15 cellular contexts compared by ENCODE assay signal in genomic region chr4:69056921-69057562, GRCh38. TPM values are rescaled to one million over a fixed set of nuclear protein-coding genes. Genes with fewer than 3 reads are reported as not detected.
A peak's percentile ranks its signal among the peaks of the same experiment; 100 is the strongest.
DNase-seq lines count a peak whose midpoint lies in the region; ATAC-seq and TF ChIP-seq lines count a peak whose summit lies in the region.
"Had no signal": no experiment of that assay in that cellular context is flagged by ENCODE, and none has a peak within 500 bp of the region (broad histone marks: within the 10 kb centered on the region; RNA-seq: fewer than 3 reads in every experiment).

No MANE protein-coding gene starts in this region.

- peaks cover 42% of the 10 kb centered on the region for H3K4me1 Mint-ChIP-seq in HFFc6 (ENCODE audit: low read depth)
- H3K4me1 Mint-ChIP-seq in activated CD4-positive, alpha-beta T cell treated with anti-CD3 and anti-CD28 coated beads, Interleukin-2, amount 10 ng/mL, durations not matched to agents 24 days and 14 days, result no peaks in the 10 kb centered on the region
- H3K4me1 Mint-ChIP-seq: activated naive CD4-positive, alpha-beta T cell treated with anti-CD3 and anti-CD28 coated beads, Interleukin-2, amount 50 U/mL, for 24 hours; central memory CD8-positive, alpha-beta T cell had no signal

- H3K36me3 Mint-ChIP-seq in HFFc6 (ENCODE audit: low read depth), result peaks cover 6% of the 10 kb centered on the region; the same call in 1 of the 2 replicates
- no peaks in the 10 kb centered on the region for H3K36me3 Mint-ChIP-seq in activated CD4-positive, alpha-beta T cell treated with anti-CD3 and anti-CD28 coated beads, Interleukin-2, amount 10 ng/mL, durations not matched to agents 24 days and 14 days (ENCODE audit: low read depth)
- H3K36me3 Mint-ChIP-seq: activated naive CD4-positive, alpha-beta T cell treated with anti-CD3 and anti-CD28 coated beads, Interleukin-2, amount 50 U/mL, for 24 hours; CD8-positive, alpha-beta T cell had no signal

- DNase-seq in HFFc6, result no peak
- peak; percentile 37 for DNase-seq in amniotic epithelial cell (ENCODE audit: low read depth)
- DNase-seq in kidney tubule cell (ENCODE audit: low spot score), result peak; percentile 92
- no peak for DNase-seq in smooth muscle cell (lab: John Stamatoyannopoulos, UW; ENCODE audit: unreplicated experiment)
- no peak for DNase-seq in activated CD4-positive, alpha-beta T cell treated with anti-CD3 and anti-CD28 coated beads, Interleukin-2, amount 10 ng/mL, durations not matched to agents 24 days and 14 days
- DNase-seq in amniotic stem cell (lab: John Stamatoyannopoulos, UW), result no peak
- DNase-seq: activated CD8-positive, alpha-beta memory T cell treated with anti-CD3 and anti-CD28 coated beads, Interleukin-2, amount 50 U/mL, for 4 hours; CD8-positive, alpha-beta T cell; NCI-H2081 treated with DMSO at 0.1 percent for 48 hours had no signal

- peak overlapping the region; percentile 76 for H3K4me2 ChIP-seq in smooth muscle cell

- no peaks in the 10 kb centered on the region; the same call in 1 of the 2 replicates for H3K9me3 Mint-ChIP-seq in HFFc6
- no peaks in the 10 kb centered on the region for H3K9me3 Mint-ChIP-seq in activated CD4-positive, alpha-beta T cell treated with anti-CD3 and anti-CD28 coated beads, Interleukin-2, amount 10 ng/mL, durations not matched to agents 24 days and 14 days
- H3K9me3 Mint-ChIP-seq: activated naive CD4-positive, alpha-beta T cell treated with anti-CD3 and anti-CD28 coated beads, Interleukin-2, amount 50 U/mL, for 24 hours; CD8-positive, alpha-beta T cell had no signal

- H3K4me1 ChIP-seq in smooth muscle cell (ENCODE audit: low read depth), result peaks cover 14% of the 10 kb centered on the region
- H3K4me1 ChIP-seq: esophagus muscularis mucosa had no signal

- peak overlapping the region; percentile 94 for H3K27ac ChIP-seq in smooth muscle cell (ENCODE audit: low read depth)
- H3K27ac ChIP-seq: esophagus muscularis mucosa, SJSA1, skin epidermis had no signal

- WGBS in smooth muscle cell (ENCODE audit: low lambda C conversion rate), result 64% methylated on average over 4 of the region's 4 CpGs

- H3K27me3 Mint-ChIP-seq in HFFc6 (ENCODE audit: insufficient read depth), result no peaks in the 10 kb centered on the region
- no peaks in the 10 kb centered on the region for H3K27me3 Mint-ChIP-seq in activated CD4-positive, alpha-beta T cell treated with anti-CD3 and anti-CD28 coated beads, Interleukin-2, amount 10 ng/mL, durations not matched to agents 24 days and 14 days
- H3K27me3 Mint-ChIP-seq: activated naive CD4-positive, alpha-beta T cell treated with anti-CD3 and anti-CD28 coated beads, Interleukin-2, amount 50 U/mL, for 24 hours; central memory CD8-positive, alpha-beta T cell had no signal

- intact Hi-C loops in activated CD4-positive, alpha-beta T cell treated with anti-CD3 and anti-CD28 coated beads, Interleukin-2, amount 10 ng/mL, durations not matched to agents 24 days and 14 days (cut with micrococcal nuclease), result no loop called here

- H2AFZ ChIP-seq in smooth muscle cell (ENCODE audit: low read depth), result peak overlapping the region; percentile 84

- TF ChIP-seq CTCF in HFFc6 (IDR thresholded peaks at IDR 0.05), result no peak
- TF ChIP-seq CTCF in smooth muscle cell (IDR thresholded peaks at IDR 0.05; ENCODE audit: borderline replicate concordance, insufficient read depth, poor library complexity, severe bottlenecking), result no peak

- H3K27me3 ChIP-seq in smooth muscle cell (ENCODE audit: low read depth), result no peaks in the 10 kb centered on the region
- H3K27me3 ChIP-seq: esophagus muscularis mucosa, SJSA1 had no signal

- no peak for ATAC-seq in esophagus mucosa
- ATAC-seq: CD8-positive, alpha-beta T cell had no signal

- H3K4me3 Mint-ChIP-seq in HFFc6, result peak overlapping the region; percentile 11; the same call in 1 of the 2 replicates
- H3K4me3 Mint-ChIP-seq in activated CD4-positive, alpha-beta T cell treated with anti-CD3 and anti-CD28 coated beads, Interleukin-2, amount 10 ng/mL, durations not matched to agents 24 days and 14 days, result no peak overlapping the region
- H3K4me3 Mint-ChIP-seq: activated naive CD4-positive, alpha-beta T cell treated with anti-CD3 and anti-CD28 coated beads, Interleukin-2, amount 50 U/mL, for 24 hours; CD8-positive, alpha-beta T cell; central memory CD8-positive, alpha-beta T cell had no signal

- H3K79me2 ChIP-seq in smooth muscle cell (ENCODE audit: low read depth), result no peaks in the 10 kb centered on the region

- H4K20me1 ChIP-seq in smooth muscle cell (ENCODE audit: low read depth), result no peaks in the 10 kb centered on the region

- no peaks in the 10 kb centered on the region for H3K36me3 ChIP-seq in smooth muscle cell (ENCODE audit: low read depth)
- H3K36me3 ChIP-seq: esophagus muscularis mucosa, SJSA1 had no signal

- H3K27ac Mint-ChIP-seq in HFFc6, result peak overlapping the region; percentile 44
- no peak overlapping the region for H3K27ac Mint-ChIP-seq in activated CD4-positive, alpha-beta T cell treated with anti-CD3 and anti-CD28 coated beads, Interleukin-2, amount 10 ng/mL, durations not matched to agents 24 days and 14 days
- H3K27ac Mint-ChIP-seq: activated naive CD4-positive, alpha-beta T cell treated with anti-CD3 and anti-CD28 coated beads, Interleukin-2, amount 50 U/mL, for 24 hours; CD8-positive, alpha-beta T cell had no signal

- peak overlapping the region; percentile 13 for H3K4me3 ChIP-seq in smooth muscle cell
- H3K4me3 ChIP-seq: SJSA1, skin epidermis had no signal

- peak overlapping the region; percentile 43 for H3K9ac ChIP-seq in smooth muscle cell (ENCODE audit: low read depth)

- H3K9me3 ChIP-seq in smooth muscle cell (replicated peaks; ENCODE audit: low read depth), result no peaks in the 10 kb centered on the region
- H3K9me3 ChIP-seq: esophagus muscularis mucosa, SJSA1 had no signal

- peaks cover 5% of the 10 kb centered on the region for H3F3A ChIP-seq in smooth muscle cell (ENCODE audit: low read depth)

RNA-seq across cellular contexts. Expression of gene UGT2B7, which starts 39.2 kb away (rescaled TPM):
- total RNA-seq in HFFc6 (2021; fragmentation: NEBNext Ultra II Directional; extraction: Animal tissue kit (Norgen Biotek cat#: 25700)), result under 1 TPM in 3 of 6 experiments, not detected in 3; 0.14 to 0.24 (median 0.20) TPM
- total RNA-seq in smooth muscle cell, result 0.45 and 6.5 TPM in 2 replicates
- 2.6 and 3.6 TPM in 2 replicates for polyA plus RNA-seq in smooth muscle cell
- total RNA-seq in esophagus mucosa, result not detected
- total RNA-seq in activated CD4-positive, alpha-beta T cell treated with anti-CD3 and anti-CD28 coated beads, Interleukin-2, amount 10 ng/mL, durations not matched to agents 24 days and 14 days, result not detected in 2 replicates
- total RNA-seq: CD8-positive, alpha-beta T cell; esophagus muscularis mucosa; SJSA1 had no signal

Comparison
In these comparisons a context has a peak if more than half of its experiments do, and no peak if none do; other contexts are left out.
1. DNase-seq: peak in amniotic epithelial cell (single experiment) and kidney tubule cell (single experiment); none in HFFc6 (single experiment), smooth muscle cell (single experiment), activated CD4-positive, alpha-beta T cell treated with anti-CD3 and anti-CD28 coated beads, Interleukin-2, amount 10 ng/mL, durations not matched to agents 24 days and 14 days (single experiment) and amniotic stem cell (single experiment).